8 cellular contexts compared by ENCODE assay signal in genomic region chr16:28538733-28539596, GRCh38. TPM values are rescaled to one million over a fixed set of nuclear protein-coding genes. Genes with fewer than 3 reads are reported as not detected.
A peak's percentile ranks its signal among the peaks of the same experiment; 100 is the strongest.
DNase-seq lines count a peak whose midpoint lies in the region; ATAC-seq and TF ChIP-seq lines count a peak whose summit lies in the region.

NUPR1 (minus strand) TSS chr16:28538974; CDS start chr16:28538907, 67 bp downstream.

- TF ChIP-seq CTCF in heart left ventricle (IDR thresholded peaks at IDR 0.05) = no peak

- peak in 1 of 2 donors; percentile 85 for TF ChIP-seq POLR2A in heart left ventricle (IDR thresholded peaks at IDR 0.05)

- H3K27ac ChIP-seq in adipose tissue (ENCODE audit: low read depth, low read length) (peak within 1 kb of the TSS; percentile 9), heart left ventricle (peak within 1 kb of the TSS; percentile 82 to 98 (median 93)), rectal smooth muscle tissue (ENCODE audit: low read depth, low read length) (peak within 1 kb of the TSS; percentile 98)

- ATAC-seq in heart left ventricle (peak; percentile 96 to 99 (median 98)), GM21825 (IDR thresholded peaks at IDR 0.05; ENCODE audit: unreplicated experiment) (no peak), HG02759 (IDR thresholded peaks at IDR 0.05; ENCODE audit: unreplicated experiment) (no peak), HG03571 (IDR thresholded peaks at IDR 0.05; ENCODE audit: unreplicated experiment) (no peak)

- H3K4me1 ChIP-seq in heart left ventricle (peaks cover 0 to 54% (median 20%) of the 10 kb centered on the region in 12 donors), rectal smooth muscle tissue (ENCODE audit: control insufficient read depth, insufficient read depth, low read length) (peaks cover 10% of the 10 kb centered on the region)

- H3K36me3 ChIP-seq in heart left ventricle (peaks cover 0 to 21% (median 3%) of the 10 kb centered on the region in 9 donors), rectal smooth muscle tissue (ENCODE audit: control insufficient read depth, insufficient read depth, low read length) (peaks cover 7% of the 10 kb centered on the region)

- H3K4me3 ChIP-seq in heart left ventricle = peak within 1 kb of the TSS; percentile 11 to 71 (median 58)
- H3K4me3 ChIP-seq in rectal smooth muscle tissue (ENCODE audit: low read length) = peak within 1 kb of the TSS; percentile 81

- WGBS in adipose tissue, 3 donors = 19 to 35% (median 29%) methylated on average over 21 to 22 of the region's 22 CpGs
- WGBS in heart left ventricle, 4 donors = 12 to 24% (median 15%) methylated on average over 22 of the region's 22 CpGs

- peak within 1 kb of the TSS; percentile 64 for H3K9ac ChIP-seq in rectal smooth muscle tissue (ENCODE audit: low read length)

- H3K9me3 ChIP-seq in heart left ventricle = no peaks in the 10 kb centered on the region

- DNase-seq in GM03348 (ENCODE audit: low spot score) (peak; percentile 98), heart left ventricle (peak; percentile 90 to 96 (median 95))
- no peak for DNase-seq in activated CD4-positive, CD25-positive, alpha-beta regulatory T cell (lab: John Stamatoyannopoulos, UW)

- intact Hi-C loops in heart left ventricle (cut with DNase I) = loop anchor here in 3 of 10 donors (2.0 to 5.0 kb wide), 2 partner anchors 46 to 47 kb away; partner anchors contain the start of genes CLN3 (in 3 of the 3) and APOBR (in 2 of the 3)

- no peaks in the 10 kb centered on the region for H3K27me3 ChIP-seq in heart left ventricle
- H3K27me3 ChIP-seq in rectal smooth muscle tissue (ENCODE audit: control insufficient read depth, insufficient read depth, low read length) = no peaks in the 10 kb centered on the region

RNA-seq across cellular contexts. Expression of gene NUPR1, which starts in this region (rescaled TPM):
- polyA plus RNA-seq in adipose tissue (100 to 1,000 TPM; 157 to 190 (median 189) TPM), heart left ventricle (100 to 1,000 TPM in 1 of 2 donors, 10 to 100 TPM in 1; 64.9 to 103 TPM)
- 10 to 100 TPM in 8 of 9 donors, 1 to 10 TPM in 1; 5.7 to 43.8 (median 26.2) TPM for total RNA-seq in heart left ventricle

Comparison
In these comparisons a context has a peak if more than half of its experiments do, and no peak if none do; other contexts are left out.
1. DNase-seq: peak in GM03348 (single experiment) and heart left ventricle (5 of 5); none in activated CD4-positive, CD25-positive, alpha-beta regulatory T cell (0 of 4).
2. H3K27ac ChIP-seq: peak in every context shown above with its lines; median percentile 98 in rectal smooth muscle tissue; 93 in heart left ventricle; 9 in adipose tissue.
3. ATAC-seq: peak in heart left ventricle (4 of 4); none in GM21825 (single experiment), HG02759 (single experiment) and HG03571 (single experiment).